ENCODE assay signal across 11 cellular contexts in the genomic region with DNA sequence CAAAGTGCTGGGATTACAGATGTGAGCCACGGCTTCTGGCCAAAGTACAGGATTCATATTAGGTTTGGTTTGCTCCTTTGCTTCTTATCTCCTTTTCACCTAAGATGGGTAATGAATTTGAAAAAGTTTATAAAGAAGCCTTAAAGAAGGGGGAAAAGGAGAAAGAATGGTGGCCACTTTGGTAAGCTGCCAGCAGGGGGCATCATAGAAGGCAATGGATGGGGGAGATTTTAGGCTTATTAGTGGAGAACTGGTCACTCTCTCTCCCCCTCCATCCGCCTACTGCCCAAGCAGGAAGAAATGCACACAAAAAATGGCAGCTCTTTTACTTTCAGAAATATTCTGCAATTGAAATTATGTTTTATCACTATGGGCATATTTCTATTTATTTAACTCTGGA. TPM values are rescaled to one million over a fixed set of nuclear protein-coding genes. Genes with fewer than 3 reads are reported as not detected.
DNase-seq lines count a peak whose midpoint lies in the region; ATAC-seq and TF ChIP-seq lines count a peak whose summit lies in the region.
"Had no signal": no experiment of that assay in that cellular context is flagged by ENCODE, and none has a peak within 500 bp of the region (broad histone marks: within the 10 kb centered on the region; RNA-seq: fewer than 3 reads in every experiment).

No MANE protein-coding gene starts in this region.

- no peaks in the 10 kb centered on the region for H3K9me3 ChIP-seq in muscle layer of colon (ENCODE audit: low read length)
- H3K9me3 ChIP-seq: tibial nerve had no signal

- peaks cover 48% of the 10 kb centered on the region for H3K4me1 ChIP-seq in muscle layer of colon (ENCODE audit: insufficient read depth, low read length)

- H3K9ac ChIP-seq in muscle layer of colon (ENCODE audit: low read length): no peak overlapping the region

- H3K36me3 ChIP-seq in H7 (replicated peaks; ENCODE audit: control insufficient read depth, insufficient read depth, low read length) (no peaks in the 10 kb centered on the region), muscle layer of colon (ENCODE audit: insufficient read depth, low read length) (peaks cover 44% of the 10 kb centered on the region)

- POLR2A ChIA-PET in activated CD8-positive, alpha-beta T cell treated with anti-CD3 and anti-CD28 coated beads for 36 hours (lab: Charles Lee): no interaction called here

- no peaks in the 10 kb centered on the region for H3K27me3 ChIP-seq in H7 (ENCODE audit: control insufficient read depth, insufficient read depth, low read length)
- H3K27me3 ChIP-seq in muscle layer of colon (ENCODE audit: control insufficient read depth in 1 of 2, insufficient read depth in 2 of 2, low read length in 2 of 2): no peaks in the 10 kb centered on the region
- H3K27me3 ChIP-seq: tibial nerve had no signal

- CTCF ChIA-PET in activated CD8-positive, alpha-beta T cell treated with anti-CD3 and anti-CD28 coated beads for 36 hours (lab: Charles Lee): interaction anchor here (0.7 to 3.1 kb wide), 8 partner anchors 13 to 352 kb away, joined by 3 to 11 read pairs (median 3); no protein-coding TSS in a partner anchor

- no peak for ATAC-seq in activated CD8-positive, alpha-beta T cell treated with anti-CD3 and anti-CD28 coated beads for 36 hours

- peaks cover 0 to 3% (median 0%) of the 10 kb centered on the region in 7 donors for H3K9me3 Mint-ChIP-seq in CD14-positive monocyte
- H3K9me3 Mint-ChIP-seq in activated CD8-positive, alpha-beta T cell treated with anti-CD3 and anti-CD28 coated beads for 36 hours: no peaks in the 10 kb centered on the region

- peak; percentile 60 for TF ChIP-seq CTCF in CD14-positive monocyte (IDR thresholded peaks at IDR 0.05)
- peak; percentile 69 for TF ChIP-seq CTCF in activated CD8-positive, alpha-beta T cell treated with anti-CD3 and anti-CD28 coated beads for 36 hours (IDR thresholded peaks at IDR 0.05)

- intact Hi-C loops in CD14-positive monocyte (cut with micrococcal nuclease): no loop called here
- intact Hi-C loops in activated CD8-positive, alpha-beta T cell treated with anti-CD3 and anti-CD28 coated beads for 36 hours (cut with micrococcal nuclease): no loop called here

- peaks cover 2 to 6% (median 4%) of the 10 kb centered on the region in 3 donors for H3K27me3 Mint-ChIP-seq in CD14-positive monocyte (ENCODE audit: low read depth in 3 of 3)
- no peaks in the 10 kb centered on the region for H3K27me3 Mint-ChIP-seq in activated CD8-positive, alpha-beta T cell treated with anti-CD3 and anti-CD28 coated beads for 36 hours

- peak overlapping the region; percentile 14 for H3K27ac ChIP-seq in muscle layer of colon (ENCODE audit: low read depth, low read length)

- no peak overlapping the region for H3K4me3 ChIP-seq in H7 (ENCODE audit: insufficient read depth, low read depth, low read length)
- H3K4me3 ChIP-seq in muscle layer of colon (ENCODE audit: low read depth in 1 of 2, low read length in 2 of 2): no peak overlapping the region
- H3K4me3 ChIP-seq: tibial nerve had no signal

- H3K4me3 Mint-ChIP-seq in CD14-positive monocyte: no peak overlapping the region
- H3K4me3 Mint-ChIP-seq in activated CD8-positive, alpha-beta T cell treated with anti-CD3 and anti-CD28 coated beads for 36 hours: no peak overlapping the region

- H3K27ac Mint-ChIP-seq in CD14-positive monocyte: no peak overlapping the region
- no peak overlapping the region for H3K27ac Mint-ChIP-seq in activated CD8-positive, alpha-beta T cell treated with anti-CD3 and anti-CD28 coated beads for 36 hours

- no peaks in the 10 kb centered on the region for H3K36me3 Mint-ChIP-seq in CD14-positive monocyte
- no peaks in the 10 kb centered on the region for H3K36me3 Mint-ChIP-seq in activated CD8-positive, alpha-beta T cell treated with anti-CD3 and anti-CD28 coated beads for 36 hours (ENCODE audit: low read depth)

- peaks cover 3% of the 10 kb centered on the region for H3K4me1 Mint-ChIP-seq in CD14-positive monocyte
- peaks cover 8% of the 10 kb centered on the region for H3K4me1 Mint-ChIP-seq in activated CD8-positive, alpha-beta T cell treated with anti-CD3 and anti-CD28 coated beads for 36 hours (ENCODE audit: low read depth)

- DNase-seq in CD14-positive monocyte (ENCODE audit: low spot score) (no peak), H7 (peak; percentile 19), mucosa of gallbladder (ENCODE audit: low spot score) (no peak), superior temporal gyrus (ENCODE audit: extremely low spot score) (no peak), NCI-H2081 (lab: John Stamatoyannopoulos, UW) (no peak)
- peak; percentile 45 for DNase-seq in activated CD8-positive, alpha-beta T cell treated with anti-CD3 and anti-CD28 coated beads for 36 hours
- DNase-seq in NK-92 treated with Interleukin-12 subunit alpha and Interleukin-12 subunit beta, amount 100 ng/mL, for 24 hours (lab: John Stamatoyannopoulos, UW): no peak
- DNase-seq: NCI-H526 treated with DMSO at 0.1 percent for 48 hours, retina had no signal

RNA-seq across cellular contexts. Expression of gene SPARCL1, which starts 32.0 kb away (rescaled TPM):
- polyA plus RNA-seq in CD14-positive monocyte: not detected
- total RNA-seq in H7 (2014; rRNA removed; shearing (Covaris generic)): 0.48 and 0.81 TPM in 2 replicates
- not detected for total RNA-seq in activated CD8-positive, alpha-beta T cell treated with anti-CD3 and anti-CD28 coated beads for 36 hours
- total RNA-seq in mucosa of gallbladder: 539 TPM

Comparison
In these comparisons a context has a peak if more than half of its experiments do, and no peak if none do; other contexts are left out.
1. DNase-seq: peak in H7 (single experiment) and activated CD8-positive, alpha-beta T cell treated with anti-CD3 and anti-CD28 coated beads for 36 hours (single experiment); none in CD14-positive monocyte (single experiment), mucosa of gallbladder (single experiment), NK-92 treated with Interleukin-12 subunit alpha and Interleukin-12 subunit beta, amount 100 ng/mL, for 24 hours (single experiment), superior temporal gyrus (single experiment) and NCI-H2081 (0 of 2).
2. RNA of gene SPARCL1, which starts 32.0 kb away (total RNA-seq): 539 TPM in mucosa of gallbladder (single experiment); 0.48 to 0.81 TPM in H7 and not detected in activated CD8-positive, alpha-beta T cell treated with anti-CD3 and anti-CD28 coated beads for 36 hours; every median in the first group is over 100 times any median in the second.